1 cellular context compared by ENCODE assay signal in the genomic region with DNA sequence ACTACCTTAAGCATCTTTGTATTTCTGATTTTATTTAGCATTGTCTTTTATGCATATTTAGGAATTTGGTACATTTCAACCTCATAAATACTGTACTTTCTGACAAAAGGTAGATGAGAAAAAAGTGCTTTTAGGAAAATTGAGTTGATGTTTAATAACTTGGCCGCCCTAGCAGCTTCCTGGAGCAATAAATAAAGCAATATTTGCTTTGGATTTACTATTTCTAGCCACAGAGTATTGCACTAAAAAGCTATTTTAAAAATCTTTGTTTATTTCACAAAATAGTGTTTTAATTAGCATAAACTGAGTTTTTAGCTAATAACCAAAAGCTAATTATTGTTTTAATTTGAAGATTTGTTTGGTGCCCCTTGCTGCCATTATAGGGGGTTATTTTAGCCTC.
TF ChIP-seq lines count a peak whose summit lies in the region.

No MANE protein-coding gene starts in this region.

TF ChIP-seq in A549, 52 proteins besides CTCF, POLR2A, EP300 and RAD21 (continued from another document):
- TF ChIP-seq ATOH8 (CRISPR knock-in tag; IDR thresholded peaks at IDR 0.05; ENCODE audit: low read depth) = no peak
- no peak for TF ChIP-seq JUNB (IDR thresholded peaks at IDR 0.05)
- TF ChIP-seq MAZ (IDR thresholded peaks at IDR 0.05; ENCODE audit: borderline replicate concordance, low read depth, low read length) = no peak
- no peak for TF ChIP-seq MAX (IDR thresholded peaks at IDR 0.05)
- no peak for TF ChIP-seq EHF (CRISPR knock-in tag; IDR thresholded peaks at IDR 0.05)
- TF ChIP-seq NPAS2 (CRISPR knock-in tag; IDR thresholded peaks at IDR 0.05; ENCODE audit: borderline replicate concordance) = no peak
- TF ChIP-seq PHF8 (IDR thresholded peaks at IDR 0.05; ENCODE audit: borderline replicate concordance, low read depth) = no peak
TF ChIP-seq in A549: peak in this region for 0.
